In genomic region chr1:227947425-227947677, GRCh38 we compare ENCODE assay signal across 8 cellular contexts. TPM values are rescaled to one million over a fixed set of nuclear protein-coding genes. Genes with fewer than 3 reads are reported as not detected.
DNase-seq lines count a peak whose midpoint lies in the region; TF ChIP-seq lines count a peak whose summit lies in the region.

No MANE protein-coding gene starts in this region.

- TF ChIP-seq POLR2A in suprapubic skin (IDR thresholded peaks at IDR 0.05), result no peak

- TF ChIP-seq EP300 in suprapubic skin (IDR thresholded peaks at IDR 0.05), result no peak

- TF ChIP-seq CTCF in HFF-Myc (IDR thresholded peaks at IDR 0.05; ENCODE audit: low read depth, low read length, missing control alignments) (no peak), suprapubic skin (IDR thresholded peaks at IDR 0.05) (no peak)

- no peaks in the 10 kb centered on the region for H3K27me3 ChIP-seq in adipocyte (replicated peaks; ENCODE audit: control insufficient read depth, insufficient read depth, low read length)
- H3K27me3 ChIP-seq in suprapubic skin, result peaks cover 9% of the 10 kb centered on the region

- 0% methylated on average over 22 of the region's 34 CpGs for WGBS in suprapubic skin

- H3K27ac ChIP-seq in suprapubic skin, result peak overlapping the region; percentile 78

- H3K9me3 ChIP-seq in adipocyte (ENCODE audit: control insufficient read depth, low read length), result no peaks in the 10 kb centered on the region
- H3K9me3 ChIP-seq in suprapubic skin, result no peaks in the 10 kb centered on the region

- H3K4me1 ChIP-seq in adipocyte (ENCODE audit: control insufficient read depth, insufficient read depth, low read length), result peaks cover 18% of the 10 kb centered on the region
- H3K4me1 ChIP-seq in suprapubic skin, result peaks cover 34% of the 10 kb centered on the region

- H3K4me3 ChIP-seq in HFF-Myc (replicated peaks; ENCODE audit: low read depth, low read length) (peak overlapping the region; percentile 56), adipocyte (ENCODE audit: low read length) (peak overlapping the region; percentile 78), suprapubic skin (peak overlapping the region; percentile 61)

- DNase-seq in HFF-Myc (ENCODE audit: extremely low read depth, low read depth) (no peak), adipocyte (ENCODE audit: low read depth) (no peak), iPS-NIHi7 (ENCODE audit: extremely low spot score) (peak; percentile 41), suprapubic skin (ENCODE audit: low spot score in 2 of 2) (peak in 1 of 2 donors; percentile 75), CD1c-positive myeloid dendritic cell (ENCODE audit: extremely low spot score) (no peak), OCI-M2 (lab: John Stamatoyannopoulos, UW; ENCODE audit: unreplicated experiment) (no peak), pons (ENCODE audit: low spot score) (no peak)
- DNase-seq in effector CD8-positive, alpha-beta T cell (lab: John Stamatoyannopoulos, UW), result no peak

- peak overlapping the region; percentile 58 for H3K9ac ChIP-seq in adipocyte (ENCODE audit: low read length)

- no peaks in the 10 kb centered on the region for H3K36me3 ChIP-seq in adipocyte (ENCODE audit: control insufficient read depth, insufficient read depth, low read length, severe bottlenecking)
- H3K36me3 ChIP-seq in suprapubic skin, result no peaks in the 10 kb centered on the region

RNA-seq across cellular contexts. Expression of gene WNT9A, which starts 0.4 kb away (rescaled TPM):
- total RNA-seq in suprapubic skin, result 1 to 10 TPM in 2 of 4 donors, under 1 TPM in 2; 0.85 to 2.6 (median 1.1) TPM

RNA-seq across cellular contexts. Expression of gene WNT3A, which starts 59.4 kb away (rescaled TPM):
- 1 to 10 TPM; 2.8 to 6.3 (median 3.8) TPM for total RNA-seq in suprapubic skin
